ENCODE assay signal across 8 cellular contexts in genomic region chr13:109521719-109522118, GRCh38.
"Had no signal": no experiment of that assay in that cellular context is flagged by ENCODE, and none has a peak within 500 bp of the region (broad histone marks: within the 10 kb centered on the region; RNA-seq: fewer than 3 reads in every experiment).

No MANE protein-coding gene starts in this region.

- FAIRE-seq: H54, HTR-8/SVneo, K562 had no signal

- H3K4me3 Mint-ChIP-seq: H9 had no signal

- H3K9me3 Mint-ChIP-seq: H9 had no signal

- H3K27ac Mint-ChIP-seq: H9 had no signal

- DNase-seq: GOT3, H9, HCEC 1CT, IMR-90, KG1 had no signal

- ATAC-seq: K562 had no signal

- H3K4me3 ChIP-seq: K562 had no signal
